Comparison of ENCODE assay signal across 3 cellular contexts in the genomic region with DNA sequence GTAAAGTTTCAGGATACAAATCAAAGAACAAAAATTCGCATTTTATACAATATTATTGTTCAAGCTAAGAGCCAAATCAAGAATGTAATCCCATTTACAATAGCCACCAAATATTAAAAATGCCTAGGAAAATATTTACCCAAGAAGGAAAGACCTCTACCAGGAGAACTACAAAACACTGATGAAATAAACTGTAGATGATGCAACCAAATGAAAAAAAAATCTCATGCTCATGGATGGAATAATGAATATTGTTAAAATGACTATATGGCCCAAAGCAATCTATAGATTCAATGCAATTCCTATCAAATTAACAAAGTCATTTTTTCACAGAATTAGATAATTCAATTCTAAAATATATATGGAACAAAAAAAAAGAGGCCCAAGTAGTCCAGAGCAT.
A peak's percentile ranks its signal among the peaks of the same experiment; 100 is the strongest.
TF ChIP-seq lines count a peak whose summit lies in the region.

No MANE protein-coding gene starts in this region.

TF ChIP-seq in HepG2, 621 proteins besides CTCF, POLR2A, EP300 and RAD21:
- TF ChIP-seq PHF21A (CRISPR knock-in tag; IDR thresholded peaks at IDR 0.05) (no peak), HOXD1 (CRISPR knock-in tag; IDR thresholded peaks at IDR 0.05) (no peak), KDM5B (CRISPR knock-in tag; IDR thresholded peaks at IDR 0.05; ENCODE audit: borderline replicate concordance) (no peak), HES4 (CRISPR knock-in tag; IDR thresholded peaks at IDR 0.05; ENCODE audit: borderline replicate concordance) (no peak), ATF7 (IDR thresholded peaks at IDR 0.05) (0 out of 2 replicates have a peak, but pooled peaks have one; percentile 34), ATF7 (CRISPR knock-in tag; IDR thresholded peaks at IDR 0.05) (no peak)

TF ChIP-seq in K562, 482 proteins besides CTCF, POLR2A, EP300 and RAD21:
- TF ChIP-seq, protein P1, sequence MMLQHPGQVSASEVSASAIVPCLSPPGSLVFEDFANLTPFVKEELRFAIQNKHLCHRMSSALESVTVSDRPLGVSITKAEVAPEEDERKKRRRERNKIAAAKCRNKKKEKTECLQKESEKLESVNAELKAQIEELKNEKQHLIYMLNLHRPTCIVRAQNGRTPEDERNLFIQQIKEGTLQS (IDR thresholded peaks at IDR 0.05): 0 out of 2 replicates have a peak, but pooled peaks have one; percentile 22
- TF ChIP-seq, protein P1 (CRISPR knock-in tag; conservative IDR thresholded peaks at IDR 0.05): no peak
- TF ChIP-seq NBN (IDR thresholded peaks at IDR 0.05; ENCODE audit: low read depth): no peak
- TF ChIP-seq CEBPG (CRISPR knock-in tag; IDR thresholded peaks at IDR 0.05): no peak
- TF ChIP-seq CEBPG (tag; conservative IDR thresholded peaks at IDR 0.05 in 1 of 2, IDR thresholded peaks at IDR 0.05 in 1 of 2): peak; percentile 66 to 76
- peak; percentile 51 to 70; a peak in 2 of 4 replicates for TF ChIP-seq TRIM24 (IDR thresholded peaks at IDR 0.05)

TF ChIP-seq in endothelial cell of umbilical vein, 7 proteins besides CTCF, POLR2A, EP300 and RAD21:
- TF ChIP-seq, protein P2, sequence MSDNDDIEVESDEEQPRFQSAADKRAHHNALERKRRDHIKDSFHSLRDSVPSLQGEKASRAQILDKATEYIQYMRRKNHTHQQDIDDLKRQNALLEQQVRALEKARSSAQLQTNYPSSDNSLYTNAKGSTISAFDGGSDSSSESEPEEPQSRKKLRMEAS (IDR thresholded peaks at IDR 0.05; ENCODE audit: insufficient read depth, insufficient read length): no peak
- TF ChIP-seq GATA2 (IDR thresholded peaks at IDR 0.05; ENCODE audit: insufficient read depth, insufficient read length, low read depth, low read length) (no peak), JUN (IDR thresholded peaks at IDR 0.05; ENCODE audit: borderline replicate concordance, insufficient read depth, insufficient read length, low read depth) (no peak), POLR2AphosphoS5 (IDR thresholded peaks at IDR 0.05; ENCODE audit: insufficient read depth, low read depth, low read length) (no peak), FOS (IDR thresholded peaks at IDR 0.05; ENCODE audit: borderline replicate concordance, insufficient read depth, low read length) (no peak), MYC (IDR thresholded peaks at IDR 0.05; ENCODE audit: low read depth, low read length) (no peak), EZH2 (IDR thresholded peaks at IDR 0.05; ENCODE audit: borderline replicate concordance, low read depth, low read length, severe bottlenecking) (no peak)
